12 cellular contexts compared by ENCODE assay signal in the genomic region with DNA sequence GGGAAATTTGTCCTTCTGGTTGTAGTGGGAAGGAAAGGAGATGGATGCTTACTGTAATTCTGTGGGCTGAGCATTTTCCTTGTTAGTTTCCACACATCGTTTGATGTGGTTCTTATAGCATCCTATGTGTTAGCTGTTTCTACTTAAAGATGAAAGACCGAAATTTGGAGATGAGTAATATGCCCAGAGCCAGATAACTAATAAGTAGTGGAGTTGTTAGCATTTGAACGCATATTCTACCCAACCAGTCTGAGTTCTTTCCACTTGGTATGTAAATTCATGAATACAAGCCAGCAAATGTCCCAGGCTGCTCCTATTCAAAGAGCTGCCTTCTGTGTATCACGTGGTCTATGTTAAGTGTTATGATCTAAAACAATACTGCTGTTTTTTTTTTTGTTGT. TPM values are rescaled to one million over a fixed set of nuclear protein-coding genes. Genes with fewer than 3 reads are reported as not detected.
DNase-seq lines count a peak whose midpoint lies in the region; ATAC-seq and TF ChIP-seq lines count a peak whose summit lies in the region.
"Had no signal": no experiment of that assay in that cellular context is flagged by ENCODE, and none has a peak within 500 bp of the region (broad histone marks: within the 10 kb centered on the region; RNA-seq: fewer than 3 reads in every experiment).

No MANE protein-coding gene starts in this region.

- peaks cover 47% of the 10 kb centered on the region for H3K4me1 Mint-ChIP-seq in activated naive CD4-positive, alpha-beta T cell treated with anti-CD3 and anti-CD28 coated beads, Interleukin-2, amount 10 ng/mL, durations not matched to agents 7 days and 5 days

- TF ChIP-seq CTCF in colonic mucosa (IDR thresholded peaks at IDR 0.05): no peak

- peaks cover 22% of the 10 kb centered on the region for H3K36me3 Mint-ChIP-seq in activated naive CD4-positive, alpha-beta T cell treated with anti-CD3 and anti-CD28 coated beads, Interleukin-2, amount 10 ng/mL, durations not matched to agents 7 days and 5 days

- no peaks in the 10 kb centered on the region for H3K36me3 ChIP-seq in colonic mucosa
- H3K36me3 ChIP-seq: ascending aorta, tibial artery had no signal

- peaks cover 4% of the 10 kb centered on the region for H3K4me1 ChIP-seq in colonic mucosa

- ATAC-seq in stimulated activated naive CD8-positive, alpha-beta T cell treated with anti-CD3 and anti-CD28 coated beads, Interleukin-15, Interleukin-2, amounts not matched to agents 100 U/mL and 50 U/mL, for 24 hours: peak; percentile 88

- intact Hi-C loops in colonic mucosa (cut with DNase I): no loop called here

- H3K4me3 ChIP-seq in colonic mucosa: no peak overlapping the region
- H3K4me3 ChIP-seq: ascending aorta, tibial artery had no signal

- no peaks in the 10 kb centered on the region for H3K9me3 ChIP-seq in colonic mucosa
- H3K9me3 ChIP-seq: ascending aorta, tibial artery had no signal

- H3K4me3 Mint-ChIP-seq in activated naive CD4-positive, alpha-beta T cell treated with anti-CD3 and anti-CD28 coated beads, Interleukin-2, amount 10 ng/mL, durations not matched to agents 7 days and 5 days: no peak overlapping the region

- H3K27ac Mint-ChIP-seq in activated naive CD4-positive, alpha-beta T cell treated with anti-CD3 and anti-CD28 coated beads, Interleukin-2, amount 10 ng/mL, durations not matched to agents 7 days and 5 days: peak overlapping the region; percentile 24

- CTCF ChIA-PET in activated naive CD4-positive, alpha-beta T cell treated with anti-CD3 and anti-CD28 coated beads, Interleukin-2, amount 10 ng/mL, durations not matched to agents 7 days and 5 days (lab: Charles Lee): interaction anchor here (1.0 to 2.1 kb wide), 4 partner anchors 17 to 237 kb away, joined by 3 to 5 read pairs (median 4); no protein-coding TSS in a partner anchor

- H3K27me3 ChIP-seq in colonic mucosa: no peaks in the 10 kb centered on the region
- H3K27me3 ChIP-seq: ascending aorta, tibial artery had no signal

- no peak overlapping the region for H3K9ac ChIP-seq in colonic mucosa (ENCODE audit: low read depth in 2 of 2, low read length in 2 of 2)

- H3K27ac ChIP-seq in colonic mucosa: no peak overlapping the region
- H3K27ac ChIP-seq: ascending aorta had no signal

- H3K27me3 Mint-ChIP-seq in activated naive CD4-positive, alpha-beta T cell treated with anti-CD3 and anti-CD28 coated beads, Interleukin-2, amount 10 ng/mL, durations not matched to agents 7 days and 5 days: peaks cover 5% of the 10 kb centered on the region

- no peaks in the 10 kb centered on the region for H3K9me3 Mint-ChIP-seq in activated naive CD4-positive, alpha-beta T cell treated with anti-CD3 and anti-CD28 coated beads, Interleukin-2, amount 10 ng/mL, durations not matched to agents 7 days and 5 days

- DNase-seq in activated naive CD4-positive, alpha-beta T cell treated with anti-CD3 and anti-CD28 coated beads, Interleukin-2, amount 10 ng/mL, durations not matched to agents 7 days and 5 days: no peak
- no peak for DNase-seq in activated naive CD4-positive, alpha-beta T cell treated with Interleukin-2 at 50 U/mL for 16 hours
- DNase-seq in RPMI7951 (ENCODE audit: low read depth) (peak; percentile 81), fibroblast of gingiva (ENCODE audit: low read depth) (peak; percentile 51), NCI-H2227 (lab: John Stamatoyannopoulos, UW; ENCODE audit: unreplicated experiment) (no peak), GM19238 (ENCODE audit: insufficient read length, low spot score) (no peak), colonic mucosa (no peak)
- no peak for DNase-seq in stimulated activated naive CD8-positive, alpha-beta T cell treated with anti-CD3 and anti-CD28 coated beads, Interleukin-15, Interleukin-2, amounts not matched to agents 100 U/mL and 50 U/mL, for 24 hours
- DNase-seq: islet precursor cell, NCI-H187 treated with DMSO at 0.1 percent for 48 hours, tibial artery had no signal

RNA-seq across cellular contexts. Expression of gene SPECC1L, which starts 14.6 kb away (rescaled TPM):
- total RNA-seq in RPMI7951 (2014; rRNA removed; shearing (Covaris generic)): 12.6 and 14.0 TPM in 2 replicates
- 10 to 100 TPM; 45.3 to 55.3 TPM for total RNA-seq in colonic mucosa

RNA-seq across cellular contexts. Expression of gene GGT5, which starts 40.4 kb away (rescaled TPM):
- under 0.01 TPM in 1 of 2 replicates, not detected in the other for total RNA-seq in RPMI7951 (2014; rRNA removed; shearing (Covaris generic))
- 1 to 10 TPM; 2.6 to 3.7 TPM for total RNA-seq in colonic mucosa

Comparison
In these comparisons a context has a peak if more than half of its experiments do, and no peak if none do; other contexts are left out.
1. DNase-seq: peak in RPMI7951 (single experiment) and fibroblast of gingiva (single experiment); none in activated naive CD4-positive, alpha-beta T cell treated with anti-CD3 and anti-CD28 coated beads, Interleukin-2, amount 10 ng/mL, durations not matched to agents 7 days and 5 days (single experiment), activated naive CD4-positive, alpha-beta T cell treated with Interleukin-2 at 50 U/mL for 16 hours (single experiment), stimulated activated naive CD8-positive, alpha-beta T cell treated with anti-CD3 and anti-CD28 coated beads, Interleukin-15, Interleukin-2, amounts not matched to agents 100 U/mL and 50 U/mL, for 24 hours (single experiment), NCI-H2227 (single experiment), GM19238 (single experiment) and colonic mucosa (single experiment).